In genomic region chr11:95248666-95249467, GRCh38 we compare ENCODE assay signal across 11 cellular contexts. TPM values are rescaled to one million over a fixed set of nuclear protein-coding genes. Genes with fewer than 3 reads are reported as not detected.
DNase-seq lines count a peak whose midpoint lies in the region; ATAC-seq and TF ChIP-seq lines count a peak whose summit lies in the region.
"Had no signal": no experiment of that assay in that cellular context is flagged by ENCODE, and none has a peak within 500 bp of the region (broad histone marks: within the 10 kb centered on the region; RNA-seq: fewer than 3 reads in every experiment).

No MANE protein-coding gene starts in this region.

- no peak overlapping the region for H3K4me2 ChIP-seq in osteoblast (ENCODE audit: insufficient read depth, low read length)

- peaks cover 40% of the 10 kb centered on the region for H3K4me1 ChIP-seq in ectodermal cell (ENCODE audit: control insufficient read depth, insufficient read depth, low read length)
- peaks cover 3% of the 10 kb centered on the region for H3K4me1 ChIP-seq in osteoblast (ENCODE audit: insufficient read depth, low read length)
- H3K4me1 ChIP-seq: pancreas had no signal

- TF ChIP-seq CTCF in GM10266 (IDR thresholded peaks at IDR 0.05; ENCODE audit: control insufficient read depth, insufficient read depth, low read depth, missing control alignments) (no peak), osteoblast (IDR thresholded peaks at IDR 0.05; ENCODE audit: extremely low read depth, low read depth, low read length) (no peak)

- peak; percentile 79 for ATAC-seq in GM19372 (IDR thresholded peaks at IDR 0.05; ENCODE audit: low read depth, unreplicated experiment)
- ATAC-seq in HG03045 (IDR thresholded peaks at IDR 0.05; ENCODE audit: unreplicated experiment) = peak; percentile 77

- H3K27ac Mint-ChIP-seq in activated naive CD4-positive, alpha-beta T cell treated with anti-CD3 and anti-CD28 coated beads, Interleukin-2, amount 10 ng/mL, durations not matched to agents 7 days and 5 days = no peak overlapping the region

- DNase-seq in GM10266 (ENCODE audit: extremely low spot score) (peak; percentile 17), osteoblast (ENCODE audit: insufficient read length, low spot score, missing footprints) (no peak), cortex of kidney (lab: John Stamatoyannopoulos, UW) (no peak)
- no peak for DNase-seq in activated naive CD4-positive, alpha-beta T cell treated with anti-CD3 and anti-CD28 coated beads, Interleukin-2, amount 10 ng/mL, durations not matched to agents 7 days and 5 days
- DNase-seq in activated CD8-positive, alpha-beta memory T cell treated with anti-CD3 and anti-CD28 coated beads, Interleukin-2, amount 50 U/mL, for 4 hours = no peak
- DNase-seq: NCI-H526 treated with DMSO at 0.1 percent for 48 hours, pancreas had no signal

- peaks cover 21% of the 10 kb centered on the region for H3K4me1 Mint-ChIP-seq in activated naive CD4-positive, alpha-beta T cell treated with anti-CD3 and anti-CD28 coated beads, Interleukin-2, amount 10 ng/mL, durations not matched to agents 7 days and 5 days

- H3K9me3 ChIP-seq in ectodermal cell (ENCODE audit: control insufficient read depth, low read length) (no peaks in the 10 kb centered on the region), osteoblast (ENCODE audit: low read depth, low read length) (no peaks in the 10 kb centered on the region)
- H3K9me3 ChIP-seq: esophagus muscularis mucosa, pancreas had no signal

- no peak overlapping the region for H3K4me3 ChIP-seq in ectodermal cell (ENCODE audit: insufficient read depth, low read depth, low read length)
- H3K4me3 ChIP-seq in osteoblast (ENCODE audit: insufficient read depth, low read length) = no peak overlapping the region
- H3K4me3 ChIP-seq: esophagus muscularis mucosa, pancreas had no signal

- no peaks in the 10 kb centered on the region for H3K9me3 Mint-ChIP-seq in activated naive CD4-positive, alpha-beta T cell treated with anti-CD3 and anti-CD28 coated beads, Interleukin-2, amount 10 ng/mL, durations not matched to agents 7 days and 5 days

- peaks cover 5% of the 10 kb centered on the region for H3K27me3 Mint-ChIP-seq in activated naive CD4-positive, alpha-beta T cell treated with anti-CD3 and anti-CD28 coated beads, Interleukin-2, amount 10 ng/mL, durations not matched to agents 7 days and 5 days

- H3K27me3 ChIP-seq in ectodermal cell (ENCODE audit: control insufficient read depth, insufficient read depth, low read length, poor library complexity, severe bottlenecking) (no peaks in the 10 kb centered on the region), osteoblast (ENCODE audit: insufficient read depth, low read length) (peaks cover 5% of the 10 kb centered on the region)
- H3K27me3 ChIP-seq: esophagus muscularis mucosa, pancreas had no signal

- CTCF ChIA-PET in activated naive CD4-positive, alpha-beta T cell treated with anti-CD3 and anti-CD28 coated beads, Interleukin-2, amount 10 ng/mL, durations not matched to agents 7 days and 5 days (lab: Charles Lee) = interaction anchor here (1.0 kb wide), 1 partner anchor 456 kb away, joined by 3 read pairs; no protein-coding TSS in a partner anchor

- 57 to 61% methylated on average over 4 of the region's 4 CpGs for WGBS in ectodermal cell, 2 experiments

- H4K20me1 ChIP-seq in osteoblast (ENCODE audit: insufficient read depth, low read length) = no peaks in the 10 kb centered on the region

- H3K4me3 Mint-ChIP-seq in activated naive CD4-positive, alpha-beta T cell treated with anti-CD3 and anti-CD28 coated beads, Interleukin-2, amount 10 ng/mL, durations not matched to agents 7 days and 5 days = no peak overlapping the region

- H3K79me2 ChIP-seq in osteoblast (ENCODE audit: insufficient read depth, low read length) = no peaks in the 10 kb centered on the region

- no peak overlapping the region for H2AFZ ChIP-seq in osteoblast (ENCODE audit: low read length)

- no peaks in the 10 kb centered on the region for H3K36me3 Mint-ChIP-seq in activated naive CD4-positive, alpha-beta T cell treated with anti-CD3 and anti-CD28 coated beads, Interleukin-2, amount 10 ng/mL, durations not matched to agents 7 days and 5 days

- H3K27ac ChIP-seq in ectodermal cell (ENCODE audit: insufficient read depth, low read depth, low read length, poor library complexity, severe bottlenecking) (peak overlapping the region; percentile 75), osteoblast (ENCODE audit: low read depth, low read length) (no peak overlapping the region)
- H3K27ac ChIP-seq: esophagus muscularis mucosa, pancreas had no signal

- no peaks in the 10 kb centered on the region for H3K36me3 ChIP-seq in ectodermal cell (ENCODE audit: control insufficient read depth, insufficient read depth, low read length)
- no peaks in the 10 kb centered on the region for H3K36me3 ChIP-seq in osteoblast (ENCODE audit: insufficient read depth, low read length)
- H3K36me3 ChIP-seq: esophagus muscularis mucosa, pancreas had no signal

RNA-seq across cellular contexts. Expression of gene SESN3, which starts 17.9 kb away (rescaled TPM):
- polyA plus RNA-seq in ectodermal cell (2013, experiment 1 of 4) = 171 TPM
- polyA plus RNA-seq in ectodermal cell (2013, experiment 2 of 4) = 175 TPM
- polyA plus RNA-seq in ectodermal cell (2013, experiment 3 of 4) = 98.2 TPM
- polyA plus RNA-seq in ectodermal cell (2013, experiment 4 of 4) = 109 TPM
- total RNA-seq in osteoblast = 24.6 and 33.3 TPM in 2 replicates
